In the genomic region with DNA sequence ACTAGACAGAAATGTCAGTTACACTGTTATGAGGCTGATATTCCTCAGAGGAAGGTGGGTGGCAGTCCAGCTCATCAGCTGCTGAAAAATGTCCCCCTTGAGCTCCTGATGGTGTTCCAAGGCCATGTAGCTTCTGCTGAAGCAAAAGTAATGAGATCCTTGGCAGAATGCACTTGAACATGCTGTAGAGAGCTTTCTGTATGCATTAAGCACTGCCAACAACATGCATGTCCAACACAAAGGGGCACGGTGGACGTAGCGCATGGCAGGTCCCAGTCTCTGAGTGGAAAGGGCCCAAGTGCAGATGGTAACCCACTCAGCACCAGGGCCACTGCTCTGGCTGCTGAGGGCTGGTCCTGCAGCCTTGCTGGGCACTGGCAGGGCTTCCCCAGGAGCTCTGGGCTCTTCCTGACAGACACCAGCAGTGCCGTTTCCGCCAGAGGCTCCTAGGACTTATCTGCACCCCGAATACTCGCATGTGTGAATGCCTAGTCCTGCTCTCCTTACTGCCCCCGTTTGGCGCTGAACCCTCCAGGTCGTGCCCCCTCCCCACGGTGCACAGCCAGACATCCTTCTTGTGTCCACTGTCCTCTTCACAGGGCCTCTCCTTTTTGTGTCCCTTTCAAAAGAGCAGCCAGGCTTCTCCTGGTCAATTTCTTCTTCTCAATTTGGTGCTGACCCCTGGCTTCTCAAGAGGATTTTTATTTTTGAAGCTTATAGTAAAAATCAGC, we compare ENCODE assay signal across 1 cellular context.
TF ChIP-seq lines count a peak whose summit lies in the region.

No MANE protein-coding gene starts in this region.

TF ChIP-seq in H1, 55 proteins besides CTCF, POLR2A, EP300 and RAD21:
- TF ChIP-seq TAF7 (optimal IDR thresholded peaks at IDR 0.05; ENCODE audit: borderline replicate concordance, low read depth, low read length) (no peak), TCF12 (IDR thresholded peaks at IDR 0.05; ENCODE audit: low read depth, low read length) (no peak), CHD1 (IDR thresholded peaks at IDR 0.05; ENCODE audit: low read depth, low read length) (no peak), CEBPB (IDR thresholded peaks at IDR 0.05; ENCODE audit: low read depth, low read length) (no peak), MAFK (IDR thresholded peaks at IDR 0.05; ENCODE audit: low read depth, low read length) (no peak), ZNF274 (IDR thresholded peaks at IDR 0.05; ENCODE audit: borderline replicate concordance, extremely low read depth, low read length) (no peak), CTBP2 (IDR thresholded peaks at IDR 0.05; ENCODE audit: borderline replicate concordance, insufficient read depth, insufficient read length, low read length) (no peak), SP2 (IDR thresholded peaks at IDR 0.05; ENCODE audit: low read length) (no peak), CHD2 (IDR thresholded peaks at IDR 0.05; ENCODE audit: low read length) (no peak), JUN (IDR thresholded peaks at IDR 0.05; ENCODE audit: low read depth, low read length) (no peak), SIX5 (IDR thresholded peaks at IDR 0.05; ENCODE audit: low read depth, low read length) (no peak), HDAC2 (IDR thresholded peaks at IDR 0.05; ENCODE audit: borderline replicate concordance in 1 of 2, low read depth in 2 of 2, low read length in 2 of 2) (no peak), SIN3A (conservative IDR thresholded peaks at IDR 0.05 in 1 of 2, IDR thresholded peaks at IDR 0.05 in 1 of 2; ENCODE audit: low read depth in 1 of 2, low read length in 2 of 2) (no peak), KDM1A (IDR thresholded peaks at IDR 0.05; ENCODE audit: borderline replicate concordance, low read length) (no peak), BACH1 (IDR thresholded peaks at IDR 0.05; ENCODE audit: low read length) (no peak), TAF1 (IDR thresholded peaks at IDR 0.05; ENCODE audit: low read depth, low read length) (no peak), RNF2 (IDR thresholded peaks at IDR 0.05; ENCODE audit: borderline replicate concordance, low read depth, low read length, missing control alignments, poor library complexity, severe bottlenecking) (no peak)
- TF ChIP-seq, protein P1, sequence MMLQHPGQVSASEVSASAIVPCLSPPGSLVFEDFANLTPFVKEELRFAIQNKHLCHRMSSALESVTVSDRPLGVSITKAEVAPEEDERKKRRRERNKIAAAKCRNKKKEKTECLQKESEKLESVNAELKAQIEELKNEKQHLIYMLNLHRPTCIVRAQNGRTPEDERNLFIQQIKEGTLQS (IDR thresholded peaks at IDR 0.05; ENCODE audit: insufficient read depth, low read depth, low read length), result no peak
